In the genomic region with DNA sequence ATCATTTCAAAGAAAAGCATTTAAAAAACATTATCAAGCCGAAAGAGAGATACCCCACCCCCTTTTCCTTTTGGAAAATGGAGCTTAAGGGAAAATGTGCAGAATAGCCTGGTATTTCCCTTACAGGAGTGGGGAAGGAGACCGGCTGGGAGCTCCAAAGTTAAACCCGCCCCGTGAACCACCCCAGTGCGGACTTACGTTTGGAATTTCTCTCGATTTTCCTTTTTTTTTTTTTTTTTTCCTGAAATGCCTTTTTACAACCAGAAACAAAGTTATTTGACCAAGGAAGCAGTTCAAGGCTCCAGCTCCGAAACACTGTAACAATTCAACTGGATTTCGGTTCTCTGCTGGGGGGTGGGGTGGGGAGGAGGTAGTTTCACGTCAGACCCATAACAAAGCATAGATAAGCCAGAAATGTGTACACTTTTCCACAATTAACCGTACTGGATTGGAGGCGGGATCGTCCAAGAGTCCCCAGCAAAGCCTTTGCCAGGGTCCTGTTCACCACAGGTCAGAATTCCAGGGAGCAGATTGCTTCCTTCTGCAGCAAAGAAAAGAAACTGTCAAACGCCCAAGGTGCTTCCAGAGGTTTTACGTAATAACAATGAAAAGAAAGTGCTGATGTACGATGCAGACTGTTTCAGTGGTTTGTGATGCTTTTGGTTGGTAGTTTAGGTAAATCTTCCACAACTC, we compare ENCODE assay signal across 9 cellular contexts. TPM values are rescaled to one million over a fixed set of nuclear protein-coding genes. Genes with fewer than 3 reads are reported as not detected.
DNase-seq lines count a peak whose midpoint lies in the region; ATAC-seq and TF ChIP-seq lines count a peak whose summit lies in the region.
"Had no signal": no experiment of that assay in that cellular context is flagged by ENCODE, and none has a peak within 500 bp of the region (broad histone marks: within the 10 kb centered on the region; RNA-seq: fewer than 3 reads in every experiment).

No MANE protein-coding gene starts in this region.

- TF ChIP-seq CTCF in SK-N-SH (IDR thresholded peaks at IDR 0.05) = no peak
- TF ChIP-seq CTCF in fibroblast of the aortic adventitia (IDR thresholded peaks at IDR 0.05; ENCODE audit: insufficient read depth, low read length) = no peak
- TF ChIP-seq CTCF in progenitor cell of endocrine pancreas (IDR thresholded peaks at IDR 0.05; ENCODE audit: unreplicated experiment) = no peak

- peaks cover 70% of the 10 kb centered on the region for H3K4me1 Mint-ChIP-seq in progenitor cell of endocrine pancreas (ENCODE audit: low read depth)

- no peaks in the 10 kb centered on the region for H3K27me3 Mint-ChIP-seq in progenitor cell of endocrine pancreas

- POLR2A ChIA-PET in SK-N-SH (lab: Yijun Ruan, JAX) = interaction anchor here (0.7 to 3.5 kb wide), 5 partner anchors 8 to 566 kb away, joined by 3 to 24 read pairs (median 3); partner anchors contain the start of gene MLLT10

- no peaks in the 10 kb centered on the region for H3K9me2 ChIP-seq in SK-N-SH

- WGBS in SK-N-SH (ENCODE audit: low lambda C conversion rate) = 6% methylated on average over 16 of the region's 16 CpGs

- TF ChIP-seq RAD21 in SK-N-SH (IDR thresholded peaks at IDR 0.05; ENCODE audit: low read length) = no peak

- H3K36me3 Mint-ChIP-seq in progenitor cell of endocrine pancreas (ENCODE audit: insufficient read depth) = no peaks in the 10 kb centered on the region

- H3K27me3 ChIP-seq in SK-N-SH (ENCODE audit: insufficient read depth) = no peaks in the 10 kb centered on the region

- DNase-seq in NCI-H1092 treated with DMSO at 0.1 percent for 48 hours (lab: John Stamatoyannopoulos, UW) (peak; percentile 35), NCI-H1092 (lab: John Stamatoyannopoulos, UW) (no peak), SK-N-SH (no peak), fibroblast of the aortic adventitia (ENCODE audit: low read depth) (peak; percentile 64), progenitor cell of endocrine pancreas (ENCODE audit: low spot score, unreplicated experiment) (no peak), NCI-H2081 treated with DMSO at 0.1 percent for 48 hours (lab: John Stamatoyannopoulos, UW) (no peak)

- peaks cover 42 to 45% of the 10 kb centered on the region in 2 experiments; a peak in 3 of 4 replicates for H3K4me1 ChIP-seq in SK-N-SH (ENCODE audit: control insufficient read depth in 1 of 2, insufficient read depth in 2 of 2, low read depth in 1 of 2, low read length in 1 of 2)

- no peaks in the 10 kb centered on the region for H3K9me3 Mint-ChIP-seq in progenitor cell of endocrine pancreas (ENCODE audit: low read depth)

- H3K4me3 ChIP-seq in SK-N-SH (ENCODE audit: low read depth in 2 of 2, low read length in 1 of 2) (peak overlapping the region; percentile 53 to 70), fibroblast of the aortic adventitia (ENCODE audit: low read depth, low read length) (peak overlapping the region; percentile 72)
- H3K4me3 ChIP-seq: BLaER1 treated with 17β-estradiol and CSF1 and Interleukin-3, amounts not matched to agents 10 nM and 100 nM had no signal

- peak overlapping the region; percentile 93 for H2AFZ ChIP-seq in SK-N-SH (ENCODE audit: low read depth)

- H3K36me3 ChIP-seq in SK-N-SH (replicated peaks in 1 of 2; ENCODE audit: control insufficient read depth in 1 of 2, insufficient read depth in 2 of 2, low read length in 1 of 2) = no peaks in the 10 kb centered on the region
- H3K36me3 ChIP-seq: BLaER1 treated with 17β-estradiol and CSF1 and Interleukin-3, amounts not matched to agents 10 nM and 100 nM had no signal

- H3K27ac Mint-ChIP-seq in progenitor cell of endocrine pancreas = peak overlapping the region; percentile 94

- TF ChIP-seq EP300 in SK-N-SH (IDR thresholded peaks at IDR 0.05; ENCODE audit: borderline replicate concordance in 1 of 2, low read depth in 1 of 2, low read length in 1 of 2) = no peak

- CTCF ChIA-PET in SK-N-SH (lab: Yijun Ruan, JAX) = interaction anchor here (1.1 to 11.1 kb wide), 5 partner anchors 12 to 631 kb away, joined by 3 to 101 read pairs (median 8); no protein-coding TSS in a partner anchor

- H3K79me2 ChIP-seq in SK-N-SH (ENCODE audit: insufficient read depth) = peaks cover 27% of the 10 kb centered on the region

- no peaks in the 10 kb centered on the region for H3K9me3 ChIP-seq in SK-N-SH
- H3K9me3 ChIP-seq: BLaER1 treated with 17β-estradiol and CSF1 and Interleukin-3, amounts not matched to agents 10 nM and 100 nM had no signal

- peak overlapping the region; percentile 84 for H3K4me3 Mint-ChIP-seq in progenitor cell of endocrine pancreas (ENCODE audit: low read depth)

- peak overlapping the region; percentile 98 to 99 for H3K27ac ChIP-seq in SK-N-SH (ENCODE audit: low read depth in 2 of 2, low read length in 1 of 2)
- H3K27ac ChIP-seq: BLaER1 treated with 17β-estradiol and CSF1 and Interleukin-3, amounts not matched to agents 10 nM and 100 nM had no signal

- ATAC-seq in GM19397 (IDR thresholded peaks at IDR 0.05; ENCODE audit: unreplicated experiment) (no peak), HG02970 (IDR thresholded peaks at IDR 0.05; ENCODE audit: low FRiP score, unreplicated experiment) (no peak)

- H3K9ac ChIP-seq in SK-N-SH = peak overlapping the region; percentile 59
- H3K9ac ChIP-seq: BLaER1 treated with 17β-estradiol and CSF1 and Interleukin-3, amounts not matched to agents 10 nM and 100 nM had no signal

- peaks cover 31% of the 10 kb centered on the region for H3F3A ChIP-seq in SK-N-SH (replicated peaks; ENCODE audit: insufficient read depth)

- no peaks in the 10 kb centered on the region for H4K20me1 ChIP-seq in SK-N-SH (ENCODE audit: insufficient read depth)

- H3K4me2 ChIP-seq in SK-N-SH = peak overlapping the region; percentile 99
- H3K4me2 ChIP-seq: BLaER1 treated with 17β-estradiol and CSF1 and Interleukin-3, amounts not matched to agents 10 nM and 100 nM had no signal

TF ChIP-seq in SK-N-SH, 30 proteins besides CTCF, POLR2A, EP300 and RAD21:
- no peak for TF ChIP-seq GATA2 (CRISPR knock-in tag; IDR thresholded peaks at IDR 0.05)
- peak; percentile 19 for TF ChIP-seq CHD2 (IDR thresholded peaks at IDR 0.05; ENCODE audit: low read length, partially characterized antibody)
- no peak for TF ChIP-seq FOXJ3 (CRISPR knock-in tag; IDR thresholded peaks at IDR 0.05)
- TF ChIP-seq TAF1 (IDR thresholded peaks at IDR 0.05; ENCODE audit: borderline replicate concordance, low read depth, low read length) = peak; percentile 33; the same call in 1 of the 2 replicates
- TF ChIP-seq YY1 (IDR thresholded peaks at IDR 0.05; ENCODE audit: low read depth) = no peak

RNA-seq across cellular contexts. Expression of gene SKIDA1, which starts 6.7 kb away (rescaled TPM):
- polyA plus RNA-seq in SK-N-SH (2012; rRNA removed) = 0.38 and 0.47 TPM in 2 replicates
- 0.29 and 0.42 TPM in 2 replicates for polyA plus RNA-seq in SK-N-SH (2012; cell fraction: cytosol; rRNA removed)
- polyA plus RNA-seq in SK-N-SH (2012; cell fraction: nucleus; rRNA removed) = 1.1 and 1.8 TPM in 2 replicates
- 0.41 and 0.90 TPM in 2 replicates for total RNA-seq in fibroblast of the aortic adventitia (ENCODE audit: low replicate concordance)
- total RNA-seq in progenitor cell of endocrine pancreas = 13.6 and 15.3 TPM in 2 replicates

RNA-seq across cellular contexts. Expression of gene MLLT10, which starts 15.3 kb away (rescaled TPM):
- polyA plus RNA-seq in SK-N-SH (2012; rRNA removed) = 23.9 and 26.0 TPM in 2 replicates
- 21.8 and 23.5 TPM in 2 replicates for polyA plus RNA-seq in SK-N-SH (2012; cell fraction: cytosol; rRNA removed)
- polyA plus RNA-seq in SK-N-SH (2012; cell fraction: nucleus; rRNA removed) = 44.7 and 64.0 TPM in 2 replicates
- total RNA-seq in fibroblast of the aortic adventitia (ENCODE audit: low replicate concordance) (36.1 and 47.6 TPM in 2 replicates), progenitor cell of endocrine pancreas (55.7 and 65.6 TPM in 2 replicates)

Comparison
In these comparisons a context has a peak if more than half of its experiments do, and no peak if none do; other contexts are left out.
1. DNase-seq: peak in NCI-H1092 treated with DMSO at 0.1 percent for 48 hours (single experiment) and fibroblast of the aortic adventitia (single experiment); none in NCI-H1092 (single experiment), SK-N-SH (single experiment), progenitor cell of endocrine pancreas (single experiment) and NCI-H2081 treated with DMSO at 0.1 percent for 48 hours (single experiment).